Comparison of ENCODE assay signal across 1 cellular context in genomic region chr1:232669981-232670763, GRCh38.
TF ChIP-seq lines count a peak whose summit lies in the region.

No MANE protein-coding gene starts in this region.

TF ChIP-seq in WTC11, 78 proteins besides CTCF, POLR2A, EP300 and RAD21 (continued from another document):
- TF ChIP-seq PRDM15 (CRISPR knock-in tag; IDR thresholded peaks at IDR 0.05) (no peak), NR3C1 (CRISPR knock-in tag; conservative IDR thresholded peaks at IDR 0.05; ENCODE audit: low read depth) (no peak), AR (CRISPR knock-in tag; IDR thresholded peaks at IDR 0.05) (no peak)
TF ChIP-seq in WTC11: peak in this region for 0.
